Comparison of ENCODE assay signal across 23 cellular contexts in the genomic region with DNA sequence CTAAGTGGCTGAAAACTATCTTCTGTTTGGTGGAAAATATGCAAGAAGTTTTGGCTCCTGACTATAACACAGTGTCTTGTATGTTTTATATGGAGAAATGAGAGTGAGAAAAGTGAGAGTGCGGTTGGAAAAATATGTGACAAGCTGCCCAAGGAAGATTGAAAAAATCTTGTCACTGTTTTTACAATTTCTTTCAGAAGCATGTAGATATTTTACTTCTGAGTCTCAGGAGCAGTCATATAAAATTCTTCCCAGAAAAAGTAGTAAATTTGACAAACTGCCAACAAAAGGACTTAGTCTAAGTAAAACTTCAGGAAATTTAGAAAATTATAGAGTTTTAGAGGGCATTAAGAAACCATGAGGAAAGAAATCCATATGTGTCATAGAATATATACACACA. TPM values are rescaled to one million over a fixed set of nuclear protein-coding genes. Genes with fewer than 3 reads are reported as not detected.
DNase-seq lines count a peak whose midpoint lies in the region; ATAC-seq and TF ChIP-seq lines count a peak whose summit lies in the region.
"Had no signal": no experiment of that assay in that cellular context is flagged by ENCODE, and none has a peak within 500 bp of the region (broad histone marks: within the 10 kb centered on the region; RNA-seq: fewer than 3 reads in every experiment).

No MANE protein-coding gene starts in this region.

- H3K27ac ChIP-seq in breast epithelium = no peak overlapping the region
- H3K27ac ChIP-seq in stomach = no peak overlapping the region
- H3K27ac ChIP-seq: 22Rv1; BLaER1 treated with 17β-estradiol and CSF1 and Interleukin-3, amounts not matched to agents 10 nM and 100 nM; RWPE1; SJCRH30 had no signal

- TF ChIP-seq CTCF in MCF 10A (IDR thresholded peaks at IDR 0.05; ENCODE audit: unreplicated experiment) = no peak
- TF ChIP-seq CTCF in breast epithelium (IDR thresholded peaks at IDR 0.05) = no peak
- no peak for TF ChIP-seq CTCF in fibroblast of the aortic adventitia (IDR thresholded peaks at IDR 0.05; ENCODE audit: insufficient read depth, low read length)
- TF ChIP-seq CTCF in stomach (IDR thresholded peaks at IDR 0.05) = no peak

- CTCF ChIA-PET in MCF 10A (lab: Yijun Ruan, JAX) = no interaction called here

- peaks cover 0 to 4% of the 10 kb centered on the region in 2 donors for H3K9me3 ChIP-seq in breast epithelium
- H3K9me3 ChIP-seq in adipocyte (ENCODE audit: control insufficient read depth, low read length) = peaks cover 3% of the 10 kb centered on the region
- H3K9me3 ChIP-seq in stomach = peaks cover 0 to 3% (median under 1%) of the 10 kb centered on the region in 4 donors

- no peak for TF ChIP-seq EP300 in stomach (IDR thresholded peaks at IDR 0.05)

- no peak for TF ChIP-seq POLR2A in breast epithelium (IDR thresholded peaks at IDR 0.05)
- TF ChIP-seq POLR2A in stomach (IDR thresholded peaks at IDR 0.05) = no peak

- no peaks in the 10 kb centered on the region for H3K27me3 Mint-ChIP-seq in MCF 10A (ENCODE audit: insufficient read depth, unreplicated experiment)

- ATAC-seq in GM18873 (IDR thresholded peaks at IDR 0.05; ENCODE audit: low FRiP score, unreplicated experiment) (no peak), GM18909 (IDR thresholded peaks at IDR 0.05; ENCODE audit: poor library complexity, unreplicated experiment) (no peak)
- ATAC-seq: K562 had no signal

- no TSS peak for BruUV-seq in MCF 10A (replicated peaks; lab: Mats Ljungman, UMichigan)

- H3K9ac ChIP-seq in adipocyte (ENCODE audit: low read length) = no peak overlapping the region
- H3K9ac ChIP-seq: BLaER1 treated with 17β-estradiol and CSF1 and Interleukin-3, amounts not matched to agents 10 nM and 100 nM had no signal

- peak overlapping the region; percentile 35 for H3K27ac Mint-ChIP-seq in MCF 10A (ENCODE audit: low read depth, unreplicated experiment)
- H3K27ac Mint-ChIP-seq: CD8-positive, alpha-beta memory T cell had no signal

- intact Hi-C loops in MCF 10A (cut with micrococcal nuclease) = no loop called here
- intact Hi-C loops in breast epithelium (cut with DNase I; ENCODE audit: low total_unique reads) = no loop called here
- intact Hi-C loops in stomach (cut with DNase I; ENCODE audit: low total_unique reads) = loop anchor here (10.0 kb wide), 1 partner anchor 74 kb away; no protein-coding TSS in a partner anchor

- no peaks in the 10 kb centered on the region for H3K4me1 ChIP-seq in breast epithelium
- peaks cover 24% of the 10 kb centered on the region for H3K4me1 ChIP-seq in adipocyte (ENCODE audit: control insufficient read depth, insufficient read depth, low read length)
- peaks cover 0 to 25% (median 12%) of the 10 kb centered on the region in 4 donors for H3K4me1 ChIP-seq in stomach

- H3K27me3 ChIP-seq in breast epithelium = no peaks in the 10 kb centered on the region
- no peaks in the 10 kb centered on the region for H3K27me3 ChIP-seq in adipocyte (replicated peaks; ENCODE audit: control insufficient read depth, insufficient read depth, low read length)
- H3K27me3 ChIP-seq in stomach = no peaks in the 10 kb centered on the region
- H3K27me3 ChIP-seq: BLaER1 treated with 17β-estradiol and CSF1 and Interleukin-3, amounts not matched to agents 10 nM and 100 nM; SJCRH30 had no signal

- H3K9me3 Mint-ChIP-seq in MCF 10A (ENCODE audit: unreplicated experiment) = peaks cover 9% of the 10 kb centered on the region

- DNase-seq in MCF 10A (ENCODE audit: unreplicated experiment) (no peak), breast epithelium (ENCODE audit: low spot score in 2 of 2) (no peak), adipocyte (ENCODE audit: low read depth) (peak; percentile 52), fibroblast of the aortic adventitia (ENCODE audit: low read depth) (peak; percentile 32), stomach (no peak), NCI-H748 (lab: John Stamatoyannopoulos, UW; ENCODE audit: unreplicated experiment) (no peak)
- DNase-seq: CD8-positive, alpha-beta memory T cell; DMS79 treated with DMSO at 0.1 percent for 48 hours; GDM1; H7; NCI-H1436; NCI-H2029; NCI-H2171 treated with DMSO at 0.1 percent for 48 hours; NCI-H446 treated with DMSO at 0.1 percent for 48 hours; NCI-H748 treated with DMSO at 0.1 percent for 48 hours; OCI-M1; SJCRH30 had no signal

- POLR2A ChIA-PET in MCF 10A (lab: Yijun Ruan, JAX) = interaction anchor here (0.7 to 0.9 kb wide), 2 partner anchors 28 to 68 kb away, joined by 3 read pairs; no protein-coding TSS in a partner anchor

- WGBS in stomach, 5 donors = 79 to 100% (median 89%) methylated on average over 1 of the region's 1 CpG

- no peaks in the 10 kb centered on the region for H3K36me3 ChIP-seq in breast epithelium
- no peaks in the 10 kb centered on the region for H3K36me3 ChIP-seq in adipocyte (ENCODE audit: control insufficient read depth, insufficient read depth, low read length, severe bottlenecking)
- no peaks in the 10 kb centered on the region for H3K36me3 ChIP-seq in stomach
- H3K36me3 ChIP-seq: SJCRH30 had no signal

- H3K36me3 Mint-ChIP-seq in MCF 10A (ENCODE audit: insufficient read depth, unreplicated experiment) = no peaks in the 10 kb centered on the region

- no peak overlapping the region for H3K4me3 Mint-ChIP-seq in MCF 10A (ENCODE audit: unreplicated experiment)
- H3K4me3 Mint-ChIP-seq: CD8-positive, alpha-beta memory T cell had no signal

- H3K4me3 ChIP-seq in breast epithelium (no peak overlapping the region), adipocyte (ENCODE audit: low read length) (no peak overlapping the region), fibroblast of the aortic adventitia (ENCODE audit: low read depth, low read length) (no peak overlapping the region), stomach (no peak overlapping the region)
- H3K4me3 ChIP-seq: BLaER1 treated with 17β-estradiol and CSF1 and Interleukin-3, amounts not matched to agents 10 nM and 100 nM; K562; SJCRH30 had no signal

- peaks cover 19% of the 10 kb centered on the region for H3K4me1 Mint-ChIP-seq in MCF 10A (ENCODE audit: insufficient read depth, unreplicated experiment)

RNA-seq across cellular contexts. Expression of a gene that starts 19.4 kb away (rescaled TPM):
- total RNA-seq in MCF 10A (2022) (41.0 and 46.7 TPM in 2 replicates), breast epithelium (10 to 100 TPM; 41.6 to 61.6 (median 44.3) TPM), fibroblast of the aortic adventitia (ENCODE audit: low replicate concordance) (18.8 and 20.2 TPM in 2 replicates), stomach (100 to 1,000 TPM in 1 of 5 donors, 10 to 100 TPM in 4; 19.8 to 111 (median 46.9) TPM)
- polyA plus RNA-seq in stomach = 1 to 10 TPM; 7.3 to 9.5 (median 8.9) TPM

Comparison
In these comparisons a context has a peak if more than half of its experiments do, and no peak if none do; other contexts are left out.
1. DNase-seq: peak in adipocyte (single experiment) and fibroblast of the aortic adventitia (single experiment); none in MCF 10A (single experiment), breast epithelium (0 of 2), stomach (single experiment) and NCI-H748 (single experiment).